Comparison of ENCODE assay signal across 9 cellular contexts in genomic region chr19:4694211-4694987, GRCh38. TPM values are rescaled to one million over a fixed set of nuclear protein-coding genes. Genes with fewer than 3 reads are reported as not detected.
DNase-seq lines count a peak whose midpoint lies in the region; ATAC-seq and TF ChIP-seq lines count a peak whose summit lies in the region.
"Had no signal": no experiment of that assay in that cellular context is flagged by ENCODE, and none has a peak within 500 bp of the region (broad histone marks: within the 10 kb centered on the region; RNA-seq: fewer than 3 reads in every experiment).

No MANE protein-coding gene starts in this region.

- CTCF ChIA-PET in IMR-90 (lab: Yijun Ruan, JAX): no interaction called here

- H3K4me1 ChIP-seq in IMR-90 (ENCODE audit: control insufficient read depth, insufficient read depth, low read length): peaks cover 14% of the 10 kb centered on the region
- peaks cover 9 to 13% of the 10 kb centered on the region in 2 donors for H3K4me1 ChIP-seq in breast epithelium

- H2AFZ ChIP-seq in IMR-90 (replicated peaks; ENCODE audit: low read length, poor library complexity): peak overlapping the region; percentile 18

- TF ChIP-seq CTCF in IMR-90 (conservative IDR thresholded peaks at IDR 0.05; ENCODE audit: low read depth, low read length) (no peak), breast epithelium (IDR thresholded peaks at IDR 0.05) (no peak)

- no peaks in the 10 kb centered on the region for H3K27me3 ChIP-seq in IMR-90 (ENCODE audit: control insufficient read depth, insufficient read depth, low read length)
- no peaks in the 10 kb centered on the region for H3K27me3 ChIP-seq in breast epithelium

- H3K4ac ChIP-seq in IMR-90 (ENCODE audit: low read depth, low read length): peak overlapping the region; percentile 83

- peak overlapping the region; percentile 42 to 81; a peak in 2 of 4 replicates for H4K8ac ChIP-seq in IMR-90 (ENCODE audit: low read depth in 2 of 2, low read length in 2 of 2)

- intact Hi-C loops in IMR-90 (cut with micrococcal nuclease): no loop called here
- intact Hi-C loops in breast epithelium (cut with DNase I; ENCODE audit: low total_unique reads): no loop called here

- no peak for TF ChIP-seq RAD21 in IMR-90 (IDR thresholded peaks at IDR 0.05; ENCODE audit: low read length)

- WGBS in IMR-90 (ENCODE audit: extremely low coverage in 2 of 2, insufficient read length in 1 of 2), 2 experiments: 79% methylated on average over 8 of the region's 22 CpGs; no CpG with 5 or more reads in 1 of the 2 experiments

- no peak overlapping the region for H3K9ac ChIP-seq in IMR-90 (ENCODE audit: low read depth, low read length)

- no peak overlapping the region for H3K4me3 ChIP-seq in IMR-90 (ENCODE audit: insufficient read depth, low read depth, low read length)
- H3K4me3 ChIP-seq in breast epithelium: peak overlapping the region in 2 of 3 donors; percentile 13 to 45

- BruUV-seq in IMR-90 (replicated peaks; lab: Mats Ljungman, UMichigan): no TSS peak

- H2BK120ac ChIP-seq in IMR-90 (ENCODE audit: low read depth, low read length): peak overlapping the region; percentile 39; the same call in 1 of the 2 replicates

- H3K36me3 ChIP-seq in IMR-90 (ENCODE audit: control insufficient read depth, insufficient read depth, low read length) (peaks cover 70% of the 10 kb centered on the region), breast epithelium (peaks cover under 1% of the 10 kb centered on the region)

- no peak overlapping the region for H3K23ac ChIP-seq in IMR-90 (ENCODE audit: low read depth, low read length)

- peak overlapping the region; percentile 60; the same call in 1 of the 2 replicates for H3K14ac ChIP-seq in IMR-90 (replicated peaks; ENCODE audit: low read depth, low read length)

- DNase-seq in A172 (ENCODE audit: low spot score) (peak; percentile 100), IMR-90 (peak; percentile 94), breast epithelium (ENCODE audit: low spot score in 2 of 2) (peak; percentile 92 to 93), kidney tubule cell (ENCODE audit: low spot score) (peak; percentile 81), NCI-H1930 (lab: John Stamatoyannopoulos, UW) (no peak)
- no peak for DNase-seq in stimulated activated CD4-positive, alpha-beta T cell treated with anti-CD3 and anti-CD28 coated beads, Interleukin-4, amount 100 ng/mL, for 24 hours
- DNase-seq in activated CD4-positive, alpha-beta T cell treated with anti-CD3 and anti-CD28 coated beads for 1 hour: no peak
- DNase-seq: DMS79 had no signal

- H2AK5ac ChIP-seq in IMR-90 (ENCODE audit: low read depth, low read length): peak overlapping the region; percentile 90; the same call in 1 of the 2 replicates

- no peak overlapping the region for H3K18ac ChIP-seq in IMR-90 (ENCODE audit: low read depth, low read length)

- ATAC-seq in IMR-90 (ENCODE audit: low read depth): peak; percentile 63
- no peak for ATAC-seq in HG03280 (IDR thresholded peaks at IDR 0.05; ENCODE audit: unreplicated experiment)

- TF ChIP-seq POLR2A in IMR-90 (IDR thresholded peaks at IDR 0.05; ENCODE audit: low read depth, low read length) (no peak), breast epithelium (IDR thresholded peaks at IDR 0.05) (peak; percentile 14)

- H3K79me1 ChIP-seq in IMR-90 (ENCODE audit: low read depth in 1 of 2, low read length in 2 of 2): peaks cover 0 to 32% of the 10 kb centered on the region in 2 experiments; a peak in 3 of 4 replicates

- POLR2A ChIA-PET in IMR-90 (lab: Charles Lee; ENCODE audit: unreplicated experiment): no interaction called here

- peak overlapping the region; percentile 88 for H2BK5ac ChIP-seq in IMR-90 (ENCODE audit: low read depth, low read length, poor library complexity, severe bottlenecking)

- H3K9me1 ChIP-seq in IMR-90 (ENCODE audit: insufficient read depth, low read length): peaks cover 18% of the 10 kb centered on the region

- H3K27ac ChIP-seq in IMR-90 (ENCODE audit: insufficient read depth, low read length) (peak overlapping the region; percentile 47), breast epithelium (peak overlapping the region; percentile 91 to 96)

- H3K9me3 ChIP-seq in IMR-90 (ENCODE audit: control insufficient read depth, insufficient read depth, low read length) (no peaks in the 10 kb centered on the region), breast epithelium (no peaks in the 10 kb centered on the region)

- dilution Hi-C loops in IMR-90 (cut with HindIII; ENCODE audit: low sequenced_read_pairs, unreplicated experiment): no loop called here

- H2BK20ac ChIP-seq in IMR-90 (ENCODE audit: low read depth, low read length): no peak overlapping the region

- in situ Hi-C loops in IMR-90 (cut with MboI; ENCODE audit: low sequenced_read_pairs): no loop called here

- H3K56ac ChIP-seq in IMR-90 (ENCODE audit: extremely low read depth, insufficient read depth, low read length): peak overlapping the region; percentile 26; the same call in 1 of the 2 replicates

- H3K4me2 ChIP-seq in IMR-90 (ENCODE audit: low read depth, low read length): no peak overlapping the region

- H2BK15ac ChIP-seq in IMR-90 (ENCODE audit: low read depth, low read length): no peak overlapping the region; the same call in 2 of the 3 replicates

- peaks cover 6% of the 10 kb centered on the region; the same call in 1 of the 2 replicates for H4K20me1 ChIP-seq in IMR-90 (ENCODE audit: insufficient read depth, low read length)

- peak overlapping the region; percentile 5; the same call in 1 of the 2 replicates for H4K5ac ChIP-seq in IMR-90 (ENCODE audit: low read depth, low read length)

- H4K91ac ChIP-seq in IMR-90 (ENCODE audit: insufficient read depth, low read depth, low read length): peak overlapping the region; percentile 49; the same call in 1 of the 2 replicates

- H2AK9ac ChIP-seq in IMR-90 (replicated peaks; ENCODE audit: low read depth, low read length, poor library complexity): peak overlapping the region; percentile 70

TF ChIP-seq in IMR-90, 13 proteins besides CTCF, POLR2A, EP300 and RAD21:
- 0 out of 2 replicates have a peak, but pooled peaks have one; percentile 24 for TF ChIP-seq CEBPB (IDR thresholded peaks at IDR 0.05; ENCODE audit: low read depth, low read length)
- no peak for TF ChIP-seq CHD1 (IDR thresholded peaks at IDR 0.05; ENCODE audit: low read depth, low read length)
- no peak for TF ChIP-seq MAFK (IDR thresholded peaks at IDR 0.05; ENCODE audit: low read depth, low read length)
- peak; percentile 89 for TF ChIP-seq USF2 (IDR thresholded peaks at IDR 0.05; ENCODE audit: low read depth, low read length)
- peak; percentile 85 for TF ChIP-seq BHLHE40 (IDR thresholded peaks at IDR 0.05; ENCODE audit: low read depth, low read length)

RNA-seq across cellular contexts. Expression of gene MYDGF, which starts 24.3 kb away (rescaled TPM):
- 200 and 211 TPM in 2 replicates for total RNA-seq in A172 (2014; rRNA removed; shearing (Covaris generic))
- 160 and 203 TPM in 2 replicates for total RNA-seq in IMR-90 (2012; rRNA removed)
- polyA plus RNA-seq in IMR-90 (2012; rRNA removed): 310 and 381 TPM in 2 replicates
- 436 and 568 TPM in 2 replicates for polyA plus RNA-seq in IMR-90 (2012; cell fraction: cytosol; rRNA removed)
- polyA plus RNA-seq in IMR-90 (2012; cell fraction: nucleus; rRNA removed; ENCODE audit: low replicate concordance): 93.6 and 181 TPM in 2 replicates
- total RNA-seq in breast epithelium: 10 to 100 TPM; 36.3 to 55.1 (median 42.1) TPM

RNA-seq across cellular contexts. Expression of gene DPP9, which starts 29.2 kb away (rescaled TPM):
- 81.8 and 93.3 TPM in 2 replicates for total RNA-seq in A172 (2014; rRNA removed; shearing (Covaris generic))
- 12.2 and 12.4 TPM in 2 replicates for total RNA-seq in IMR-90 (2012; rRNA removed)
- polyA plus RNA-seq in IMR-90 (2012; rRNA removed): 33.0 and 37.3 TPM in 2 replicates
- polyA plus RNA-seq in IMR-90 (2012; cell fraction: cytosol; rRNA removed): 27.1 and 46.5 TPM in 2 replicates
- polyA plus RNA-seq in IMR-90 (2012; cell fraction: nucleus; rRNA removed; ENCODE audit: low replicate concordance): 36.9 and 57.3 TPM in 2 replicates
- total RNA-seq in breast epithelium: 10 to 100 TPM; 33.6 to 74.1 (median 49.6) TPM

RNA-seq across cellular contexts. Expression of gene TNFAIP8L1, which starts 55.1 kb away (rescaled TPM):
- total RNA-seq in A172 (2014; rRNA removed; shearing (Covaris generic)): 7.5 and 9.5 TPM in 2 replicates
- 2.5 and 3.1 TPM in 2 replicates for total RNA-seq in IMR-90 (2012; rRNA removed)
- 6.0 TPM in 2 replicates for polyA plus RNA-seq in IMR-90 (2012; rRNA removed)
- 5.1 and 7.1 TPM in 2 replicates for polyA plus RNA-seq in IMR-90 (2012; cell fraction: cytosol; rRNA removed)
- 2.3 and 2.9 TPM in 2 replicates for polyA plus RNA-seq in IMR-90 (2012; cell fraction: nucleus; rRNA removed; ENCODE audit: low replicate concordance)
- total RNA-seq in breast epithelium: 1 to 10 TPM; 1.6 to 3.6 (median 2.9) TPM

Comparison
In these comparisons a context has a peak if more than half of its experiments do, and no peak if none do; other contexts are left out.
1. DNase-seq: peak in A172 (single experiment), IMR-90 (single experiment), breast epithelium (2 of 2) and kidney tubule cell (single experiment); none in stimulated activated CD4-positive, alpha-beta T cell treated with anti-CD3 and anti-CD28 coated beads, Interleukin-4, amount 100 ng/mL, for 24 hours (single experiment), NCI-H1930 (0 of 2) and activated CD4-positive, alpha-beta T cell treated with anti-CD3 and anti-CD28 coated beads for 1 hour (single experiment).